ENCODE assay signal across 1 cellular context in genomic region chr2:204321027-204321800, GRCh38.
TF ChIP-seq lines count a peak whose summit lies in the region.

No MANE protein-coding gene starts in this region.

TF ChIP-seq in endothelial cell of umbilical vein, 7 proteins besides CTCF, POLR2A, EP300 and RAD21 (continued from another document):
- no peak for TF ChIP-seq EZH2 (IDR thresholded peaks at IDR 0.05; ENCODE audit: borderline replicate concordance, low read depth, low read length, severe bottlenecking)
TF ChIP-seq in endothelial cell of umbilical vein: peak in this region for 0.
